ENCODE assay signal across 7 cellular contexts in genomic region chr17:67629963-67630320, GRCh38.
DNase-seq lines count a peak whose midpoint lies in the region; ATAC-seq and TF ChIP-seq lines count a peak whose summit lies in the region.

No MANE protein-coding gene starts in this region.

- H3K27ac Mint-ChIP-seq in CD8-positive, alpha-beta memory T cell = peak overlapping the region in 3 of 8 donors; percentile 16 to 69 (median 57)
- no peak overlapping the region for H3K27ac Mint-ChIP-seq in activated CD4-positive, alpha-beta T cell treated with anti-CD3 and anti-CD28 coated beads, Interleukin-2, amount 10 ng/mL, durations not matched to agents 7 days and 5 days

- no peaks in the 10 kb centered on the region for H3K9me3 ChIP-seq in CD8-positive, alpha-beta memory T cell (ENCODE audit: low read length)

- CTCF ChIA-PET in CD8-positive, alpha-beta memory T cell (lab: Charles Lee) = interaction anchor here (1.2 to 1.8 kb wide), 4 partner anchors 9 to 256 kb away, joined by 3 to 5 read pairs (median 4); no protein-coding TSS in a partner anchor
- CTCF ChIA-PET in activated CD4-positive, alpha-beta T cell treated with anti-CD3 and anti-CD28 coated beads, Interleukin-2, amount 10 ng/mL, durations not matched to agents 7 days and 5 days (lab: Charles Lee) = interaction anchor here (0.6 to 1.1 kb wide), 3 partner anchors 52 to 255 kb away, joined by 3 read pairs; no protein-coding TSS in a partner anchor

- no peak for ATAC-seq in HG02885 (IDR thresholded peaks at IDR 0.05; ENCODE audit: poor library complexity, unreplicated experiment)

- no peak overlapping the region for H3K4me3 Mint-ChIP-seq in CD8-positive, alpha-beta memory T cell
- H3K4me3 Mint-ChIP-seq in activated CD4-positive, alpha-beta T cell treated with anti-CD3 and anti-CD28 coated beads, Interleukin-2, amount 10 ng/mL, durations not matched to agents 7 days and 5 days = no peak overlapping the region

- H3K4me3 ChIP-seq in CD8-positive, alpha-beta memory T cell (ENCODE audit: low read length) = no peak overlapping the region

- no peaks in the 10 kb centered on the region for H3K27me3 Mint-ChIP-seq in CD8-positive, alpha-beta memory T cell
- H3K27me3 Mint-ChIP-seq in activated CD4-positive, alpha-beta T cell treated with anti-CD3 and anti-CD28 coated beads, Interleukin-2, amount 10 ng/mL, durations not matched to agents 7 days and 5 days = no peaks in the 10 kb centered on the region

- H3K36me3 ChIP-seq in CD8-positive, alpha-beta memory T cell (ENCODE audit: insufficient read depth, low read length) = peaks cover 27% of the 10 kb centered on the region

- no peaks in the 10 kb centered on the region for H3K4me1 ChIP-seq in CD8-positive, alpha-beta memory T cell (ENCODE audit: insufficient read depth, low read length)

- in situ Hi-C loops in T47D (cut with HindIII; ENCODE audit: low pct_unique_long_range_greater_than_20kb, low sequenced_read_pairs) = no loop called here

- peak; percentile 54 for TF ChIP-seq CTCF in GM12873 (IDR thresholded peaks at IDR 0.05; ENCODE audit: insufficient read depth, low read depth, low read length, missing control alignments)

- H3K4me1 Mint-ChIP-seq in CD8-positive, alpha-beta memory T cell = peaks cover 8 to 31% (median 12%) of the 10 kb centered on the region in 3 donors
- H3K4me1 Mint-ChIP-seq in activated CD4-positive, alpha-beta T cell treated with anti-CD3 and anti-CD28 coated beads, Interleukin-2, amount 10 ng/mL, durations not matched to agents 7 days and 5 days = no peaks in the 10 kb centered on the region

- no peaks in the 10 kb centered on the region for H3K27me3 ChIP-seq in CD8-positive, alpha-beta memory T cell (ENCODE audit: insufficient read depth, low read length, poor library complexity, severe bottlenecking)

- POLR2A ChIA-PET in CD8-positive, alpha-beta memory T cell (lab: Charles Lee) = no interaction called here
- POLR2A ChIA-PET in activated CD4-positive, alpha-beta T cell treated with anti-CD3 and anti-CD28 coated beads, Interleukin-2, amount 10 ng/mL, durations not matched to agents 7 days and 5 days (lab: Charles Lee) = no interaction called here

- H3K9me3 Mint-ChIP-seq in CD8-positive, alpha-beta memory T cell = no peaks in the 10 kb centered on the region
- no peaks in the 10 kb centered on the region for H3K9me3 Mint-ChIP-seq in activated CD4-positive, alpha-beta T cell treated with anti-CD3 and anti-CD28 coated beads, Interleukin-2, amount 10 ng/mL, durations not matched to agents 7 days and 5 days

- H3K36me3 Mint-ChIP-seq in CD8-positive, alpha-beta memory T cell = peaks cover 5 to 69% (median 13%) of the 10 kb centered on the region in 3 donors
- H3K36me3 Mint-ChIP-seq in activated CD4-positive, alpha-beta T cell treated with anti-CD3 and anti-CD28 coated beads, Interleukin-2, amount 10 ng/mL, durations not matched to agents 7 days and 5 days (ENCODE audit: low read depth) = peaks cover 14% of the 10 kb centered on the region

- DNase-seq in NCI-H187 treated with DMSO at 0.1 percent for 48 hours (lab: John Stamatoyannopoulos, UW) = peak; percentile 15
- DNase-seq in T47D (ENCODE audit: low read depth in 1 of 2, low spot score in 1 of 2) = peak; percentile 55 to 71
- peak; percentile 65 for DNase-seq in medulla oblongata (ENCODE audit: extremely low spot score)
- no peak for DNase-seq in CD8-positive, alpha-beta memory T cell
- DNase-seq in activated CD4-positive, alpha-beta T cell treated with anti-CD3 and anti-CD28 coated beads, Interleukin-2, amount 10 ng/mL, durations not matched to agents 7 days and 5 days = no peak

- H3K27ac ChIP-seq in CD8-positive, alpha-beta memory T cell (ENCODE audit: low read depth, low read length) = no peak overlapping the region

Comparison
In these comparisons a context has a peak if more than half of its experiments do, and no peak if none do; other contexts are left out.
1. DNase-seq: peak in NCI-H187 treated with DMSO at 0.1 percent for 48 hours (single experiment), T47D (2 of 2) and medulla oblongata (single experiment); none in CD8-positive, alpha-beta memory T cell (0 of 5) and activated CD4-positive, alpha-beta T cell treated with anti-CD3 and anti-CD28 coated beads, Interleukin-2, amount 10 ng/mL, durations not matched to agents 7 days and 5 days (single experiment).